In genomic region chr3:113719294-113719693, GRCh38 we compare ENCODE assay signal across 22 cellular contexts. TPM values are rescaled to one million over a fixed set of nuclear protein-coding genes. Genes with fewer than 3 reads are reported as not detected.
A peak's percentile ranks its signal among the peaks of the same experiment; 100 is the strongest.
DNase-seq lines count a peak whose midpoint lies in the region; ATAC-seq, FAIRE-seq and TF ChIP-seq lines count a peak whose summit lies in the region.
"Had no signal": no experiment of that assay in that cellular context is flagged by ENCODE, and none has a peak within 500 bp of the region (broad histone marks: within the 10 kb centered on the region; RNA-seq: fewer than 3 reads in every experiment).

No MANE protein-coding gene starts in this region.

- CTCF ChIA-PET in Calu3 (lab: Charles Lee) = interaction anchor here (0.8 kb wide), 1 partner anchor 23 kb away, joined by 6 read pairs; the partner anchor contains the start of gene USF3

- H3K9me3 Mint-ChIP-seq in Calu3 (ENCODE audit: low read depth, unreplicated experiment) (no peaks in the 10 kb centered on the region), astrocyte (ENCODE audit: unreplicated experiment) (no peaks in the 10 kb centered on the region)
- H3K9me3 Mint-ChIP-seq: CD4-positive, alpha-beta T cell; IgD-negative memory B cell had no signal

- no peak overlapping the region for H3K4me3 ChIP-seq in astrocyte (ENCODE audit: insufficient read depth, low read depth, low read length)
- no peak overlapping the region for H3K4me3 ChIP-seq in fibroblast of the aortic adventitia (ENCODE audit: low read depth, low read length)
- H3K4me3 ChIP-seq: BLaER1, MG63, PC-9, SJCRH30 had no signal

- no peak for ATAC-seq in GM18505 (IDR thresholded peaks at IDR 0.05; ENCODE audit: unreplicated experiment)

- H3K27me3 ChIP-seq in astrocyte (ENCODE audit: insufficient read depth, low read length) = no peaks in the 10 kb centered on the region
- H3K27me3 ChIP-seq: BLaER1, MG63, SJCRH30 had no signal

- H3K4me1 Mint-ChIP-seq in Calu3 (ENCODE audit: low read depth, unreplicated experiment) (no peaks in the 10 kb centered on the region), astrocyte (ENCODE audit: low read depth, unreplicated experiment) (peaks cover 9% of the 10 kb centered on the region)

- H4K20me1 ChIP-seq in astrocyte (ENCODE audit: insufficient read depth, low read length) = peaks cover 16% of the 10 kb centered on the region

- no peak overlapping the region for H3K4me2 ChIP-seq in astrocyte (ENCODE audit: low read length)
- H3K4me2 ChIP-seq: BLaER1, PC-9 had no signal

- H3K36me3 ChIP-seq in astrocyte (ENCODE audit: insufficient read depth, low read length) = peaks cover 29% of the 10 kb centered on the region

- intact Hi-C loops in Calu3 (cut with micrococcal nuclease; ENCODE audit: unreplicated experiment) = no loop called here

- no peaks in the 10 kb centered on the region for H3K9me3 ChIP-seq in astrocyte (ENCODE audit: insufficient read depth, low read depth, low read length)
- H3K9me3 ChIP-seq: BLaER1, MG63, SJCRH30 had no signal

- H3K4me3 Mint-ChIP-seq in Calu3 (ENCODE audit: low read depth, unreplicated experiment) (no peak overlapping the region), astrocyte (ENCODE audit: unreplicated experiment) (no peak overlapping the region)
- H3K4me3 Mint-ChIP-seq: CD4-positive, alpha-beta T cell; IgD-negative memory B cell had no signal

- peaks cover 15% of the 10 kb centered on the region for H3K79me2 ChIP-seq in astrocyte (ENCODE audit: insufficient read depth, low read length)

- no peak for TF ChIP-seq POLR2A in GM18505 (IDR thresholded peaks at IDR 0.05; ENCODE audit: borderline replicate concordance, extremely low read depth, insufficient read depth, insufficient read length)

- peak; percentile 23 for FAIRE-seq in astrocyte (lab: Jason Lieb, UNC)
- FAIRE-seq: GM18507 had no signal

- H3K36me3 Mint-ChIP-seq in Calu3 (ENCODE audit: insufficient read depth, unreplicated experiment) = peaks cover 30% of the 10 kb centered on the region
- peaks cover 12% of the 10 kb centered on the region for H3K36me3 Mint-ChIP-seq in astrocyte (ENCODE audit: low read depth, unreplicated experiment)

- no peak overlapping the region for H3K9ac ChIP-seq in astrocyte (ENCODE audit: low read length)
- H3K9ac ChIP-seq: BLaER1 had no signal

- H3K4me1 ChIP-seq in astrocyte (ENCODE audit: insufficient read depth, low read length) = no peaks in the 10 kb centered on the region
- H3K4me1 ChIP-seq: BLaER1, SJCRH30 had no signal

- TSS peak; percentile 23 for BruUV-seq in Calu3 (replicated peaks; lab: Mats Ljungman, UMichigan)

- H3K27ac Mint-ChIP-seq in Calu3 (ENCODE audit: unreplicated experiment) (no peak overlapping the region), astrocyte (ENCODE audit: unreplicated experiment) (no peak overlapping the region)
- H3K27ac Mint-ChIP-seq: CD4-positive, alpha-beta T cell had no signal

- H2AFZ ChIP-seq in astrocyte (ENCODE audit: low read depth, low read length) = no peak overlapping the region
- H2AFZ ChIP-seq: PC-9 had no signal

- DNase-seq in Calu3 = no peak
- DNase-seq in NCI-H226 = peak; percentile 36
- peak; percentile 5 for DNase-seq in astrocyte (ENCODE audit: low read depth)
- DNase-seq in fibroblast of the aortic adventitia (ENCODE audit: low read depth) = peak; percentile 23
- no peak for DNase-seq in cerebellar nuclear complex (lab: John Stamatoyannopoulos, UW)
- no peak for DNase-seq in hepatic stellate cell (ENCODE audit: low spot score)
- DNase-seq: ACHN; CD4-positive, alpha-beta T cell; COR-L47; DND-41; Karpas-422; MG63; NCI-H1417; NCI-H1694 treated with DMSO at 0.1 percent for 48 hours; NCI-H446 treated with DMSO at 0.1 percent for 48 hours; NCI-H526 treated with DMSO at 0.1 percent for 48 hours; PC-9; SJCRH30 had no signal

- H3K27ac ChIP-seq in astrocyte (ENCODE audit: low read depth, low read length) = no peak overlapping the region
- H3K27ac ChIP-seq: BLaER1, PC-9, SJCRH30 had no signal

- no peaks in the 10 kb centered on the region for H3K27me3 Mint-ChIP-seq in Calu3 (ENCODE audit: unreplicated experiment)
- no peaks in the 10 kb centered on the region for H3K27me3 Mint-ChIP-seq in astrocyte (ENCODE audit: low read depth, unreplicated experiment)
- H3K27me3 Mint-ChIP-seq: CD4-positive, alpha-beta T cell; IgD-negative memory B cell had no signal

- no peak for TF ChIP-seq CTCF in Calu3 (IDR thresholded peaks at IDR 0.05; ENCODE audit: unreplicated experiment)
- TF ChIP-seq CTCF in astrocyte (IDR thresholded peaks at IDR 0.05; ENCODE audit: insufficient read depth, low read depth, low read length) = no peak
- no peak for TF ChIP-seq CTCF in fibroblast of the aortic adventitia (IDR thresholded peaks at IDR 0.05; ENCODE audit: insufficient read depth, low read length)

RNA-seq across cellular contexts. Expression of gene USF3, which starts 22.9 kb away (rescaled TPM):
- total RNA-seq in Calu3 (2022) = 10.2 and 10.7 TPM in 2 replicates
- total RNA-seq in astrocyte = 10.0 and 11.8 TPM in 2 replicates
- 4.5 and 12.9 TPM in 2 replicates for total RNA-seq in fibroblast of the aortic adventitia (ENCODE audit: low replicate concordance)

RNA-seq across cellular contexts. Expression of gene NAA50, which starts 26.8 kb away (rescaled TPM):
- 155 and 156 TPM in 2 replicates for total RNA-seq in Calu3 (2022)
- 141 and 151 TPM in 2 replicates for total RNA-seq in astrocyte
- 142 and 242 TPM in 2 replicates for total RNA-seq in fibroblast of the aortic adventitia (ENCODE audit: low replicate concordance)

RNA-seq across cellular contexts. Expression of gene ATP6V1A, which starts 27.5 kb away (rescaled TPM):
- 56.6 and 65.2 TPM in 2 replicates for total RNA-seq in Calu3 (2022)
- total RNA-seq in astrocyte = 123 and 129 TPM in 2 replicates
- 63.5 and 81.0 TPM in 2 replicates for total RNA-seq in fibroblast of the aortic adventitia (ENCODE audit: low replicate concordance)

Comparison
In these comparisons a context has a peak if more than half of its experiments do, and no peak if none do; other contexts are left out.
1. DNase-seq: peak in NCI-H226 (single experiment), astrocyte (single experiment) and fibroblast of the aortic adventitia (single experiment); none in Calu3 (single experiment), cerebellar nuclear complex (0 of 2) and hepatic stellate cell (single experiment).